11 cellular contexts compared by ENCODE assay signal in the genomic region with DNA sequence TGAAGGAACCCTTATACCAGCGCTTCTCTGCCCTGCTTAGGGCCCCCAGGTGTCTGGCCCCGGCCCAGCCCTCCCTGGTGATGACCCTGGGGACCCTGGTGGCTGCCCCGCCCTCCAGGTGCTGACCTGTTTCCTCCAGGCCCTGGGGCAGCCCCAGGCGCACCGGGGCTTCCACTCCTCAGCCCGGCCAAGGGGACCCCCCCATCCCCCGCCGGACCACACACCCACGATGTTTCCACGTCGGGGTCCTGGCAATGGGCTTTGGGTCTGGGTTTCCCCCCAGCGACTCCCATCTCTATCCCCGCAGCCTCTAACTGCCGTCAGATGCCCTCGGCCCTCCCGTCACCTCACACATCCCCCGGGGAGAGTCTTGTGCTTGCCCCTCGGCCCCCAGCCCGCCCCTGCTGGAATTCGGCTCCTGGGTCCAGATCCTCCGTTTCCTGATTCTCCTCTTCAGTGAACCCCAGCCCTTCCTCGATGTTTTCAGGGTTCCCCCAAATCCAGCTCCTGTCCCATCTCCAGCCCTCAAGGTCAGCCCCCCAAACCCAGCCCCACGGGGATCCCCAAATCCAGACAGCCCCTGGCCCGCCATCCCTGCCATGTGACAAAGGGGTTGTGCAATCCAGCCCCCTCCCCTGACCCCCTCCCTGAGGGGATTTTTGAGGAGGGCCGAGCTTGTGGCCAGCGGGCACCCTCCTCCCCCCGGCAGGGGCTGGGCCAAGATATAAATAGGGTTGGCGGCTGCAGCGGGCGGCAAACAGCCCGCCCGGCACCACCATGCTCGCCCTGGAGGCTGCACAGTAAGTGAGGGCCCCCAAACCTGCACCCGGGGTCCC. TPM values are rescaled to one million over a fixed set of nuclear protein-coding genes. Genes with fewer than 3 reads are reported as not detected.
A peak's percentile ranks its signal among the peaks of the same experiment; 100 is the strongest.
DNase-seq lines count a peak whose midpoint lies in the region; ATAC-seq and TF ChIP-seq lines count a peak whose summit lies in the region.
"Had no signal": no experiment of that assay in that cellular context is flagged by ENCODE, and none has a peak within 500 bp of the region (broad histone marks: within the 10 kb centered on the region; RNA-seq: fewer than 3 reads in every experiment).

Gene SPIB (plus strand): TSS at position 753 of the 836 bp plus-strand sequence. CDS start 25 bp downstream, at position 778.

- in situ Hi-C loops in GM23248 (cut with MboI) = no loop called here

- H3F3A ChIP-seq in GM23248 (ENCODE audit: insufficient read depth) = no peaks in the 10 kb centered on the region

- no peaks in the 10 kb centered on the region for H3K9me3 ChIP-seq in GM23248 (ENCODE audit: low read depth)

- TF ChIP-seq POLR2A in GM18505 (IDR thresholded peaks at IDR 0.05; ENCODE audit: borderline replicate concordance, extremely low read depth, insufficient read depth, insufficient read length) = peak; percentile 93

- H3K27me3 Mint-ChIP-seq in CD14-positive monocyte (ENCODE audit: low read depth in 3 of 3) = peaks cover 26 to 29% (median 27%) of the 10 kb centered on the region in 3 donors

- intact Hi-C loops in CD14-positive monocyte (cut with micrococcal nuclease) = loop anchor here in 1 of 2 donors (5.0 kb wide), 1 partner anchor 41 kb away; the partner anchor contains the start of gene NR1H2
- intact Hi-C loops in left colon (cut with DNase I, micrococcal nuclease) = loop anchor here in 1 of 2 donors (10.0 kb wide), 1 partner anchor 54 kb away; the partner anchor contains the start of gene NAPSA

- peaks cover 25% of the 10 kb centered on the region for H3K27me3 ChIP-seq in GM23248 (replicated peaks; ENCODE audit: insufficient read depth)

- H3K4me2 ChIP-seq in GM23248 (ENCODE audit: unreplicated experiment) = no peak within 1 kb of the TSS

- H3K36me3 Mint-ChIP-seq in CD14-positive monocyte = peaks cover 5 to 8% of the 10 kb centered on the region in 2 donors
- H3K36me3 Mint-ChIP-seq: CD4-positive, alpha-beta memory T cell had no signal

- H3K27ac ChIP-seq in GM23248 = no peak within 1 kb of the TSS

- no peaks in the 10 kb centered on the region for H4K20me1 ChIP-seq in GM23248 (ENCODE audit: insufficient read depth)

- H3K4me3 ChIP-seq in GM23248 = no peak within 1 kb of the TSS

- peak within 1 kb of the TSS in 3 of 7 donors; percentile 7 to 79 (median 58) for H3K27ac Mint-ChIP-seq in CD14-positive monocyte

- DNase-seq in CD14-positive monocyte (ENCODE audit: low spot score) (no peak), RPMI8226 (peak; percentile 63), left colon (peak in 1 of 2 donors; percentile 43), SKM-1 treated with dmso at 0.1 percent for 144 hours (lab: John Stamatoyannopoulos, UW; ENCODE audit: unreplicated experiment) (no peak), AG20443 (ENCODE audit: low spot score) (no peak), hippocampal formation (lab: John Stamatoyannopoulos, UW) (no peak), GM23248 (no peak)
- DNase-seq: CD4-positive, alpha-beta memory T cell; NCI-H1436 had no signal

- H2AFZ ChIP-seq in GM23248 = no peak within 1 kb of the TSS

- peaks cover 0 to 5% (median 2%) of the 10 kb centered on the region in 7 donors for H3K9me3 Mint-ChIP-seq in CD14-positive monocyte
- H3K9me3 Mint-ChIP-seq: CD4-positive, alpha-beta memory T cell had no signal

- no peaks in the 10 kb centered on the region for H3K79me2 ChIP-seq in GM23248 (ENCODE audit: insufficient read depth)

- no peaks in the 10 kb centered on the region for H3K36me3 ChIP-seq in GM23248 (ENCODE audit: low read depth)

- H3K9me2 ChIP-seq in GM23248 (ENCODE audit: insufficient read depth) = no peaks in the 10 kb centered on the region

- no peak within 1 kb of the TSS for H3K9ac ChIP-seq in GM23248

- H3K4me3 Mint-ChIP-seq in CD14-positive monocyte = peak within 1 kb of the TSS; percentile 76 to 84
- H3K4me3 Mint-ChIP-seq: CD4-positive, alpha-beta memory T cell had no signal

- H3K4me1 ChIP-seq in GM23248 (ENCODE audit: insufficient read depth) = no peaks in the 10 kb centered on the region

- H3K4me1 Mint-ChIP-seq in CD14-positive monocyte = peaks cover 34% of the 10 kb centered on the region

- ATAC-seq in GM18505 (IDR thresholded peaks at IDR 0.05; ENCODE audit: unreplicated experiment) = no peak
- ATAC-seq in left colon = no peak

- no peak for TF ChIP-seq CTCF in CD14-positive monocyte (IDR thresholded peaks at IDR 0.05)

- WGBS in GM23248 (ENCODE audit: low coverage in 1 of 2, low lambda C conversion rate in 2 of 2, missing lambda C conversion rate in 2 of 2), 2 experiments = 18 to 26% methylated on average over 14 to 27 of the region's 34 CpGs

RNA-seq across cellular contexts. Expression of gene SPIB, which starts in this region (rescaled TPM):
- under 1 TPM; 0.16 to 0.34 TPM for polyA plus RNA-seq in CD14-positive monocyte
- total RNA-seq in left colon = 10 to 100 TPM; 48.2 to 93.6 TPM
- total RNA-seq in GM23248 (2014; rRNA removed; shearing (Covaris generic)) = not detected in 2 replicates
- not detected in 2 replicates for polyA plus RNA-seq in GM23248 (2016; fragmentation: Nextera tagmentation; extraction: Ambion mirVana)
- total RNA-seq: CD4-positive, alpha-beta memory T cell; lung microvascular endothelial cell had no signal

Comparison
In these comparisons a context has a peak if more than half of its experiments do, and no peak if none do; other contexts are left out.
1. RNA of gene SPIB (total RNA-seq): 48.2 to 93.6 TPM in left colon; not detected in GM23248; every median in the first group is over 10 times any median in the second.